ENCODE assay signal across 8 cellular contexts in genomic region chr1:100267284-100267683, GRCh38. TPM values are rescaled to one million over a fixed set of nuclear protein-coding genes. Genes with fewer than 3 reads are reported as not detected.
DNase-seq lines count a peak whose midpoint lies in the region; ATAC-seq and TF ChIP-seq lines count a peak whose summit lies in the region.

No MANE protein-coding gene starts in this region.

- no peak for DNase-seq in activated naive CD4-positive, alpha-beta T cell treated with anti-CD3 and anti-CD28 coated beads for 36 hours
- no peak for DNase-seq in activated naive CD4-positive, alpha-beta T cell treated with anti-CD3 and anti-CD28 coated beads, Interleukin-2, amount 50 U/mL, for 72 hours (ENCODE audit: low spot score in 2 of 2)
- DNase-seq in ascending aorta (ENCODE audit: low spot score in 2 of 2) (no peak), right lobe of liver (no peak), tibial nerve (ENCODE audit: low spot score in 2 of 2) (no peak), lower leg skin (ENCODE audit: low spot score in 2 of 2) (no peak), cortex of kidney (lab: John Stamatoyannopoulos, UW) (no peak), NCI-H1417 treated with DMSO at 0.1 percent for 48 hours (lab: John Stamatoyannopoulos, UW) (no peak)

- CTCF ChIA-PET in activated naive CD4-positive, alpha-beta T cell treated with anti-CD3 and anti-CD28 coated beads for 36 hours (lab: Charles Lee): interaction anchor here (0.6 to 2.0 kb wide), 7 partner anchors 9 to 1449 kb away, joined by 3 to 12 read pairs (median 3); no protein-coding TSS in a partner anchor

- no peaks in the 10 kb centered on the region for H3K27me3 Mint-ChIP-seq in activated naive CD4-positive, alpha-beta T cell treated with anti-CD3 and anti-CD28 coated beads for 36 hours (ENCODE audit: low read depth)

- intact Hi-C loops in activated naive CD4-positive, alpha-beta T cell treated with anti-CD3 and anti-CD28 coated beads for 36 hours (cut with micrococcal nuclease): loop anchor here (2.0 to 10.0 kb wide), 5 partner anchors 130 to 628 kb away; partner anchors contain the start of genes EXTL2, GPR88 and SLC30A7
- intact Hi-C loops in ascending aorta (cut with DNase I) (loop anchor here (1.0 to 5.0 kb wide), 3 partner anchors 31 to 625 kb away; partner anchors contain the start of genes EXTL2, SASS6 and TRMT13), right lobe of liver (cut with DNase I) (no loop called here), lower leg skin (cut with DNase I; ENCODE audit: low total_unique reads) (no loop called here)

- H3K36me3 ChIP-seq in ascending aorta (peaks cover 26 to 30% of the 10 kb centered on the region in 2 donors), right lobe of liver (peaks cover 4 to 46% (median 12%) of the 10 kb centered on the region in 4 donors), tibial nerve (peaks cover 0 to 52% (median 5%) of the 10 kb centered on the region in 3 donors)

- peaks cover 41% of the 10 kb centered on the region for H3K4me1 Mint-ChIP-seq in activated naive CD4-positive, alpha-beta T cell treated with anti-CD3 and anti-CD28 coated beads for 36 hours (ENCODE audit: low read depth)

- H3K4me1 ChIP-seq in ascending aorta (peaks cover 3 to 17% of the 10 kb centered on the region in 2 donors), right lobe of liver (peaks cover 0 to 16% (median 0%) of the 10 kb centered on the region in 4 donors), tibial nerve (peaks cover 0 to 60% (median 19%) of the 10 kb centered on the region in 4 donors)

- TF ChIP-seq CTCF in ascending aorta (IDR thresholded peaks at IDR 0.05) (no peak), right lobe of liver (IDR thresholded peaks at IDR 0.05) (no peak), tibial nerve (IDR thresholded peaks at IDR 0.05) (no peak), lower leg skin (IDR thresholded peaks at IDR 0.05) (no peak)

- H3K4me3 ChIP-seq in ascending aorta (peak overlapping the region; percentile 92 to 98), right lobe of liver (peak overlapping the region; percentile 70 to 92 (median 86)), tibial nerve (peak overlapping the region; percentile 70 to 92 (median 79)), lower leg skin (ENCODE audit: low read depth, poor library complexity, severe bottlenecking) (no peak overlapping the region)

- no peak for ATAC-seq in activated naive CD4-positive, alpha-beta T cell treated with anti-CD3 and anti-CD28 coated beads, Interleukin-2, amount 50 U/mL, for 72 hours
- no peak for ATAC-seq in right lobe of liver

- 54% methylated on average over 1 of the region's 1 CpG for WGBS in right lobe of liver (ENCODE audit: insufficient coverage, low coverage, low lambda C conversion rate, missing lambda C conversion rate)
- WGBS in tibial nerve, 2 donors: 70 to 83% methylated on average over 1 of the region's 1 CpG
- 79 to 82% methylated on average over 1 of the region's 1 CpG for WGBS in lower leg skin, 2 donors

- peak overlapping the region; percentile 100 for H3K4me3 Mint-ChIP-seq in activated naive CD4-positive, alpha-beta T cell treated with anti-CD3 and anti-CD28 coated beads for 36 hours

- TF ChIP-seq POLR2A in right lobe of liver (IDR thresholded peaks at IDR 0.05) (no peak), tibial nerve (IDR thresholded peaks at IDR 0.05) (no peak), lower leg skin (IDR thresholded peaks at IDR 0.05) (no peak)

- no peak for TF ChIP-seq EP300 in tibial nerve (IDR thresholded peaks at IDR 0.05)

- H3K27ac Mint-ChIP-seq in activated naive CD4-positive, alpha-beta T cell treated with anti-CD3 and anti-CD28 coated beads for 36 hours: no peak overlapping the region
- no peak overlapping the region for H3K27ac Mint-ChIP-seq in activated naive CD4-positive, alpha-beta T cell treated with anti-CD3 and anti-CD28 coated beads, Interleukin-2, amount 50 U/mL, for 72 hours

- no peaks in the 10 kb centered on the region for H3K9me3 ChIP-seq in ascending aorta
- H3K9me3 ChIP-seq in right lobe of liver: no peaks in the 10 kb centered on the region
- H3K9me3 ChIP-seq in tibial nerve: no peaks in the 10 kb centered on the region

- peaks cover 38% of the 10 kb centered on the region for H3K36me3 Mint-ChIP-seq in activated naive CD4-positive, alpha-beta T cell treated with anti-CD3 and anti-CD28 coated beads for 36 hours (ENCODE audit: low read depth)
- H3K36me3 Mint-ChIP-seq in activated naive CD4-positive, alpha-beta T cell treated with anti-CD3 and anti-CD28 coated beads, Interleukin-2, amount 50 U/mL, for 72 hours: peaks cover 21 to 45% of the 10 kb centered on the region in 2 donors

- no peak overlapping the region for H3K27ac ChIP-seq in ascending aorta
- H3K27ac ChIP-seq in right lobe of liver: no peak overlapping the region
- H3K27ac ChIP-seq in tibial nerve: peak overlapping the region in 2 of 4 donors; percentile 83 to 90

- H3K9me3 Mint-ChIP-seq in activated naive CD4-positive, alpha-beta T cell treated with anti-CD3 and anti-CD28 coated beads for 36 hours: no peaks in the 10 kb centered on the region
- H3K9me3 Mint-ChIP-seq in activated naive CD4-positive, alpha-beta T cell treated with anti-CD3 and anti-CD28 coated beads, Interleukin-2, amount 50 U/mL, for 72 hours: no peaks in the 10 kb centered on the region

- H3K27me3 ChIP-seq in ascending aorta (no peaks in the 10 kb centered on the region), right lobe of liver (no peaks in the 10 kb centered on the region), tibial nerve (no peaks in the 10 kb centered on the region)

RNA-seq across cellular contexts. Expression of gene RTCA, which starts 1.3 kb away (rescaled TPM):
- 10 to 100 TPM; 36.7 to 37.5 TPM for total RNA-seq in activated naive CD4-positive, alpha-beta T cell treated with anti-CD3 and anti-CD28 coated beads for 36 hours
- 10 to 100 TPM; 33.4 to 42.6 TPM for total RNA-seq in activated naive CD4-positive, alpha-beta T cell treated with anti-CD3 and anti-CD28 coated beads, Interleukin-2, amount 50 U/mL, for 72 hours
- 2.8 TPM for total RNA-seq in ascending aorta
- 10 to 100 TPM; 12.5 to 20.1 (median 14.7) TPM for total RNA-seq in right lobe of liver
- total RNA-seq in tibial nerve: 10 to 100 TPM; 21.9 to 30.6 (median 23.2) TPM
- 10 to 100 TPM; 13.0 to 26.6 (median 17.1) TPM for total RNA-seq in lower leg skin

RNA-seq across cellular contexts. Expression of gene DBT, which starts 17.6 kb away (rescaled TPM):
- 10 to 100 TPM; 12.3 to 12.5 TPM for total RNA-seq in activated naive CD4-positive, alpha-beta T cell treated with anti-CD3 and anti-CD28 coated beads for 36 hours
- total RNA-seq in activated naive CD4-positive, alpha-beta T cell treated with anti-CD3 and anti-CD28 coated beads, Interleukin-2, amount 50 U/mL, for 72 hours: 10 to 100 TPM; 14.6 to 17.7 TPM
- total RNA-seq in ascending aorta (2.3 TPM), right lobe of liver (10 to 100 TPM in 4 of 6 experiments, 1 to 10 TPM in 2; 5.1 to 32.5 (median 18.2) TPM), tibial nerve (10 to 100 TPM in 3 of 4 donors, 1 to 10 TPM in 1; 8.1 to 10.7 (median 10.3) TPM), lower leg skin (1 to 10 TPM; 6.4 to 9.9 (median 8.2) TPM)

Comparison
In these comparisons a context has a peak if more than half of its experiments do, and no peak if none do; other contexts are left out.
1. intact Hi-C loops: an anchor here in activated naive CD4-positive, alpha-beta T cell treated with anti-CD3 and anti-CD28 coated beads for 36 hours (2.0 to 10.0 kb wide) and ascending aorta (1.0 to 5.0 kb wide); none called in right lobe of liver and lower leg skin.